Comparison of ENCODE assay signal across 26 cellular contexts in the genomic region with DNA sequence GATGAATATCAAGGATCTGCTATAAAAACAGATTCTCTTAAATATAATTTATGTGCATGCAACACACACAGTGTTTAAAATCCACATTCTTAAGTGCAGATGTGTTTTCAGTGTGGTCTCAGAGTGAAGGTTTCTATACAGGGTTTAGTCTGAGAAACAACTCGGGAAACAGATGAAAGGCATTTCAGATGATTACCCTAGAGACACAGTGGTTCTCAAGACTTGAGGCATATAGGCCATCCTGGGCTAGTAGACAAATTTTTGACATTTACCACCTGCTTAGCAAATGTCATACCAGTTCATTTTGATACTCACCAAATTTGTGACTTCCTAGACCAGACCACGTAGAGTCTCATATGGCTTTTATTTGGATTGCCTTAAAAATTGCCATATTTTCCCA.
DNase-seq lines count a peak whose midpoint lies in the region; ATAC-seq, FAIRE-seq and TF ChIP-seq lines count a peak whose summit lies in the region.
"Had no signal": no experiment of that assay in that cellular context is flagged by ENCODE, and none has a peak within 500 bp of the region (broad histone marks: within the 10 kb centered on the region; RNA-seq: fewer than 3 reads in every experiment).

No MANE protein-coding gene starts in this region.

- H3K9me3 ChIP-seq in keratinocyte (ENCODE audit: control insufficient read depth, low read depth, low read length), result no peaks in the 10 kb centered on the region
- H3K9me3 ChIP-seq: MG63, mucosa of descending colon, SJSA1, tibial nerve had no signal

- H3K27me3 Mint-ChIP-seq in endothelial cell (ENCODE audit: unreplicated experiment), result peaks cover 2% of the 10 kb centered on the region
- H3K27me3 Mint-ChIP-seq: activated CD4-positive, alpha-beta memory T cell treated with anti-CD3 and anti-CD28 coated beads, Interleukin-2, amount 10 ng/mL, durations not matched to agents 7 days and 5 days; activated naive CD8-positive, alpha-beta T cell treated with anti-CD3 and anti-CD28 coated beads for 36 hours; effector memory CD8-positive, alpha-beta T cell had no signal

- H3K4me3 ChIP-seq in keratinocyte (ENCODE audit: control insufficient read depth in 2 of 3, extremely low read depth in 1 of 3, insufficient read depth in 2 of 3, low read depth in 1 of 3, low read length in 3 of 3), result no peak overlapping the region
- H3K4me3 ChIP-seq: MG63, mucosa of descending colon, SJSA1, skin epidermis, tibial nerve had no signal

- H3K4me1 ChIP-seq in keratinocyte (ENCODE audit: control insufficient read depth, extremely low read depth, insufficient read depth, low read length), result peaks cover 34% of the 10 kb centered on the region

- DNase-seq in GM10266 (ENCODE audit: extremely low spot score), result peak; percentile 5
- no peak for DNase-seq in keratinocyte (ENCODE audit: low read depth, low spot score)
- DNase-seq in H4 (ENCODE audit: low spot score), result no peak
- DNase-seq in endothelial cell (ENCODE audit: low spot score), result no peak
- no peak for DNase-seq in amniotic stem cell (lab: John Stamatoyannopoulos, UW)
- DNase-seq: activated CD4-positive, alpha-beta memory T cell treated with anti-CD3 and anti-CD28 coated beads, Interleukin-2, amount 10 ng/mL, durations not matched to agents 7 days and 5 days; activated effector memory CD4-positive, alpha-beta T cell treated with Interleukin-2 at 50 U/mL for 16 hours; activated naive CD8-positive, alpha-beta T cell treated with anti-CD3 and anti-CD28 coated beads for 36 hours; cortex of kidney; DMS79; effector memory CD8-positive, alpha-beta T cell; KG1; MG63; mucosa of descending colon; NCI-H1417 treated with DMSO at 0.1 percent for 48 hours; NCI-H446 treated with DMSO at 0.1 percent for 48 hours had no signal

- no peak overlapping the region for H2AFZ ChIP-seq in keratinocyte (ENCODE audit: control insufficient read depth, low read length)

- H3K36me3 Mint-ChIP-seq in endothelial cell (ENCODE audit: low read depth, unreplicated experiment), result peaks cover 3% of the 10 kb centered on the region
- H3K36me3 Mint-ChIP-seq: activated naive CD8-positive, alpha-beta T cell treated with anti-CD3 and anti-CD28 coated beads for 36 hours had no signal

- no peaks in the 10 kb centered on the region for H3K36me3 ChIP-seq in keratinocyte (ENCODE audit: control insufficient read depth in 2 of 2, extremely low read depth in 1 of 2, insufficient read depth in 2 of 2, low read length in 2 of 2)
- H3K36me3 ChIP-seq: MG63, SJSA1, tibial nerve had no signal

- no peak overlapping the region for H3K27ac ChIP-seq in keratinocyte (ENCODE audit: control insufficient read depth, insufficient read depth, low read length)
- H3K27ac ChIP-seq: SJSA1, skin epidermis, tibial nerve had no signal

- no peak overlapping the region for H3K27ac Mint-ChIP-seq in endothelial cell (ENCODE audit: unreplicated experiment)
- H3K27ac Mint-ChIP-seq: activated CD4-positive, alpha-beta memory T cell treated with anti-CD3 and anti-CD28 coated beads, Interleukin-2, amount 10 ng/mL, durations not matched to agents 7 days and 5 days; activated naive CD8-positive, alpha-beta T cell treated with anti-CD3 and anti-CD28 coated beads for 36 hours; CD14-positive monocyte; effector memory CD8-positive, alpha-beta T cell; nephron; T-helper 1 cell treated with Interleukin-12 subunit alpha and Interleukin-12 subunit beta and Interleukin-4 antibody, amounts not matched to agents 30 μg/mL and 1 μg/mL, for 36 hours had no signal

- H3K9me1 ChIP-seq in keratinocyte (ENCODE audit: control insufficient read depth, extremely low read depth, insufficient read depth, low read length), result no peaks in the 10 kb centered on the region

- H3K9me3 Mint-ChIP-seq in endothelial cell (ENCODE audit: unreplicated experiment), result no peaks in the 10 kb centered on the region
- H3K9me3 Mint-ChIP-seq: activated naive CD8-positive, alpha-beta T cell treated with anti-CD3 and anti-CD28 coated beads for 36 hours; effector memory CD8-positive, alpha-beta T cell; nephron; T-helper 1 cell treated with Interleukin-12 subunit alpha and Interleukin-12 subunit beta and Interleukin-4 antibody, amounts not matched to agents 30 μg/mL and 1 μg/mL, for 36 hours had no signal

- no peak overlapping the region for H3K9ac ChIP-seq in keratinocyte (ENCODE audit: control insufficient read depth, extremely low read depth, insufficient read depth, low read length)

- FAIRE-seq in keratinocyte (lab: Jason Lieb, UNC), result peak; percentile 5
- FAIRE-seq: astrocyte had no signal

- no peaks in the 10 kb centered on the region for H3K79me2 ChIP-seq in keratinocyte (ENCODE audit: control insufficient read depth, insufficient read depth, low read length)

- TF ChIP-seq CTCF in GM10266 (IDR thresholded peaks at IDR 0.05; ENCODE audit: control insufficient read depth, insufficient read depth, low read depth, missing control alignments) (no peak), keratinocyte (optimal IDR thresholded peaks at IDR 0.05 in 1 of 3, IDR thresholded peaks at IDR 0.05 in 1 of 3, conservative IDR thresholded peaks at IDR 0.05 in 1 of 3; ENCODE audit: extremely low read depth in 1 of 3, insufficient read depth in 2 of 3, low read length in 3 of 3) (no peak), endothelial cell (IDR thresholded peaks at IDR 0.05; ENCODE audit: unreplicated experiment) (no peak)

- no peak overlapping the region for H3K4me3 Mint-ChIP-seq in endothelial cell (ENCODE audit: unreplicated experiment)
- H3K4me3 Mint-ChIP-seq: activated CD4-positive, alpha-beta memory T cell treated with anti-CD3 and anti-CD28 coated beads, Interleukin-2, amount 10 ng/mL, durations not matched to agents 7 days and 5 days; activated naive CD8-positive, alpha-beta T cell treated with anti-CD3 and anti-CD28 coated beads for 36 hours; CD14-positive monocyte; effector memory CD8-positive, alpha-beta T cell; nephron; T-helper 1 cell treated with Interleukin-12 subunit alpha and Interleukin-12 subunit beta and Interleukin-4 antibody, amounts not matched to agents 30 μg/mL and 1 μg/mL, for 36 hours had no signal

- no peak overlapping the region for H3K4me2 ChIP-seq in keratinocyte (ENCODE audit: control insufficient read depth, extremely low read depth, insufficient read depth, low read depth, low read length)

- H4K20me1 ChIP-seq in keratinocyte (ENCODE audit: control insufficient read depth, extremely low read depth, insufficient read depth, low read length), result no peaks in the 10 kb centered on the region

- peak; percentile 67 for ATAC-seq in GM21529 (IDR thresholded peaks at IDR 0.05; ENCODE audit: unreplicated experiment)
- ATAC-seq in HG03354 (IDR thresholded peaks at IDR 0.05; ENCODE audit: poor library complexity, severe bottlenecking, unreplicated experiment), result peak; percentile 57
- ATAC-seq: activated CD4-positive, CD25-positive, alpha-beta regulatory T cell treated with anti-CD3 and anti-CD28 coated beads, Interleukin-2, amount 50 U/mL, for 24 hours; effector memory CD8-positive, alpha-beta T cell; mucosa of descending colon had no signal

- peaks cover 8% of the 10 kb centered on the region for H3K4me1 Mint-ChIP-seq in endothelial cell (ENCODE audit: unreplicated experiment)
- H3K4me1 Mint-ChIP-seq: activated CD4-positive, alpha-beta memory T cell treated with anti-CD3 and anti-CD28 coated beads, Interleukin-2, amount 10 ng/mL, durations not matched to agents 7 days and 5 days; activated naive CD8-positive, alpha-beta T cell treated with anti-CD3 and anti-CD28 coated beads for 36 hours had no signal

- H3K27me3 ChIP-seq in keratinocyte (ENCODE audit: control insufficient read depth, extremely low read depth, insufficient read depth, low read length), result no peaks in the 10 kb centered on the region
- H3K27me3 ChIP-seq: MG63, SJSA1, tibial nerve had no signal

- dilution Hi-C loops in keratinocyte (cut with MboI; ENCODE audit: extremely low pct_ligation_motif_present, low sequenced_read_pairs), result no loop called here
